6 cellular contexts compared by ENCODE assay signal in the genomic region with DNA sequence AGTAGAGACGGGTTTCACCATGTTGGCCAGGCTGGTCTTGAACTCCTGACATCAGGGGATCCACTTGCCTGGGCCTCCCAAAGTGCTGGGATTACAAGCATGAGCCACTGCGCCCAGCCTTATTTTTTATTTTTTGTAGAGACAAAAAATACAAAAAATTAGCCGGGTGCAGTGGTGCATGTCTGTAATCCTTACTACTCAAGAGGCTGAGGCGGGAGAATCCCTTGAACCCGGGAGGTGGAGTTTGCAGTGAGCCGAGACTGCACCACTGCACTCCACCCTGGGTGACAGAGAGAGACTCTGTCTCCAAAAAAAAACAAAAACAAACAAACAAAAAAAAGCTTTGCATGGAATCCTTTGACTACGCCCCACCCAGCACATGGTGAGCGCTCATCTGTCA. TPM values are rescaled to one million over a fixed set of nuclear protein-coding genes. Genes with fewer than 3 reads are reported as not detected.
"Had no signal": no experiment of that assay in that cellular context is flagged by ENCODE, and none has a peak within 500 bp of the region (broad histone marks: within the 10 kb centered on the region; RNA-seq: fewer than 3 reads in every experiment).

No MANE protein-coding gene starts in this region.

RNA-seq across cellular contexts. Expression of a gene that starts 49.2 kb away (rescaled TPM):
- total RNA-seq: HepG2, HT-29, HT1080, IMR-90, K562 had no signal
- polyA plus RNA-seq: HepG2, IMR-90, K562 had no signal

RNA-seq across cellular contexts. Expression of a gene that starts 55.8 kb away (rescaled TPM):
- polyA plus RNA-seq: IgD-negative memory B cell had no signal
